ENCODE assay signal across 11 cellular contexts in genomic region chr3:181726351-181727121, GRCh38. TPM values are rescaled to one million over a fixed set of nuclear protein-coding genes. Genes with fewer than 3 reads are reported as not detected.
DNase-seq lines count a peak whose midpoint lies in the region; ATAC-seq and TF ChIP-seq lines count a peak whose summit lies in the region.
"Had no signal": no experiment of that assay in that cellular context is flagged by ENCODE, and none has a peak within 500 bp of the region (broad histone marks: within the 10 kb centered on the region; RNA-seq: fewer than 3 reads in every experiment).

No MANE protein-coding gene starts in this region.

- H3K27ac Mint-ChIP-seq in MCF 10A (ENCODE audit: low read depth, unreplicated experiment) = no peak overlapping the region

- H3K36me3 Mint-ChIP-seq in MCF 10A (ENCODE audit: insufficient read depth, unreplicated experiment) = no peaks in the 10 kb centered on the region

- DNase-seq in breast epithelium (ENCODE audit: low spot score in 2 of 2) (no peak), MCF 10A (ENCODE audit: unreplicated experiment) (no peak), left lung (no peak), tibial nerve (ENCODE audit: low spot score in 2 of 2) (no peak), NCI-H526 treated with DMSO at 0.1 percent for 48 hours (lab: John Stamatoyannopoulos, UW) (no peak), GM03348 (ENCODE audit: low spot score) (no peak)
- DNase-seq: GF-D8, NCI-H1694 treated with DMSO at 0.1 percent for 48 hours had no signal

- H3K27me3 ChIP-seq in breast epithelium (peaks cover 4 to 93% of the 10 kb centered on the region in 2 donors), left lung (peaks cover 80 to 100% of the 10 kb centered on the region in 2 donors), tibial nerve (peaks cover 0 to 92% of the 10 kb centered on the region in 2 donors)

- H3K4me1 Mint-ChIP-seq in MCF 10A (ENCODE audit: insufficient read depth, unreplicated experiment) = peaks cover 6% of the 10 kb centered on the region

- peak in 1 of 2 donors; percentile 58 for TF ChIP-seq EP300 in tibial nerve (IDR thresholded peaks at IDR 0.05)

- H3K27me3 Mint-ChIP-seq in MCF 10A (ENCODE audit: insufficient read depth, unreplicated experiment) = no peaks in the 10 kb centered on the region

- H3K9me3 Mint-ChIP-seq in MCF 10A (ENCODE audit: unreplicated experiment) = no peaks in the 10 kb centered on the region

- WGBS in tibial nerve, 2 donors = 5% methylated on average over 47 of the region's 47 CpGs

- no peak for TF ChIP-seq CTCF in breast epithelium (IDR thresholded peaks at IDR 0.05)
- TF ChIP-seq CTCF in MCF 10A (IDR thresholded peaks at IDR 0.05; ENCODE audit: unreplicated experiment) = no peak
- TF ChIP-seq CTCF in left lung (IDR thresholded peaks at IDR 0.05) = no peak
- peak in 3 of 5 experiments; percentile 9 to 37 (median 20) for TF ChIP-seq CTCF in tibial nerve (IDR thresholded peaks at IDR 0.05)

- BruUV-seq in MCF 10A (replicated peaks; lab: Mats Ljungman, UMichigan) = no TSS peak

- POLR2A ChIA-PET in MCF 10A (lab: Yijun Ruan, JAX) = no interaction called here

- H3K27ac ChIP-seq in breast epithelium (no peak overlapping the region), angular gyrus (ENCODE audit: low read depth, low read length) (peak overlapping the region; percentile 90), left lung (no peak overlapping the region), tibial nerve (peak overlapping the region; percentile 73 to 92 (median 78))

- H3K9me3 ChIP-seq in breast epithelium (no peaks in the 10 kb centered on the region), left lung (no peaks in the 10 kb centered on the region), tibial nerve (no peaks in the 10 kb centered on the region)

- intact Hi-C loops in breast epithelium (cut with DNase I; ENCODE audit: low total_unique reads) = no loop called here
- intact Hi-C loops in MCF 10A (cut with micrococcal nuclease) = no loop called here
- intact Hi-C loops in left lung (cut with DNase I) = no loop called here

- CTCF ChIA-PET in MCF 10A (lab: Yijun Ruan, JAX) = interaction anchor here (0.6 to 1.1 kb wide), 3 partner anchors 18 to 236 kb away, joined by 3 to 4 read pairs (median 3); no protein-coding TSS in a partner anchor

- no peak overlapping the region for H3K4me3 Mint-ChIP-seq in MCF 10A (ENCODE audit: unreplicated experiment)

- no peak for TF ChIP-seq POLR2A in breast epithelium (IDR thresholded peaks at IDR 0.05)
- peak in 1 of 2 donors; percentile 20 for TF ChIP-seq POLR2A in tibial nerve (IDR thresholded peaks at IDR 0.05)

- H3K4me3 ChIP-seq in breast epithelium (peak overlapping the region in 2 of 3 donors; percentile 29 to 56), left lung (peak overlapping the region; percentile 6 to 16), tibial nerve (peak overlapping the region; percentile 30 to 48 (median 41))

- ATAC-seq in left lung (peak; percentile 64), GM21529 (IDR thresholded peaks at IDR 0.05; ENCODE audit: unreplicated experiment) (no peak)

- no peaks in the 10 kb centered on the region for H3K4me1 ChIP-seq in breast epithelium
- H3K4me1 ChIP-seq in left lung = peaks cover 9 to 11% of the 10 kb centered on the region in 2 donors
- H3K4me1 ChIP-seq in tibial nerve = peaks cover 0 to 38% (median 5%) of the 10 kb centered on the region in 4 donors

- H3K36me3 ChIP-seq in breast epithelium (no peaks in the 10 kb centered on the region), left lung (no peaks in the 10 kb centered on the region), tibial nerve (no peaks in the 10 kb centered on the region)

RNA-seq across cellular contexts. Expression of gene SOX2, which starts 14.8 kb away (rescaled TPM):
- total RNA-seq in breast epithelium (under 1 TPM in 2 of 3 donors, not detected in 1; under 0.01 to 0.16 TPM), MCF 10A (2022) (not detected in 2 replicates), left lung (1 to 10 TPM in 1 of 2 donors, not detected in 1; 2.4 TPM), tibial nerve (10 to 100 TPM; 21.3 to 50.5 (median 34.3) TPM)
- total RNA-seq: glomerular endothelial cell had no signal

Comparison
In these comparisons a context has a peak if more than half of its experiments do, and no peak if none do; other contexts are left out.
1. H3K27ac ChIP-seq: peak in angular gyrus (single experiment) and tibial nerve (4 of 4); none in breast epithelium (0 of 2) and left lung (0 of 2).
2. CTCF ChIP-seq: peak in tibial nerve (3 of 5); none in breast epithelium (0 of 3), MCF 10A (single experiment) and left lung (0 of 2).
3. RNA of gene SOX2, which starts 14.8 kb away (total RNA-seq): 21.3 to 50.5 TPM in tibial nerve; 2.4 TPM in left lung, not detected in MCF 10A and under 0.01 to 0.16 TPM in breast epithelium; every median in the first group is over 4 times any median in the second.
4. Peak in every context shown above with its lines, with median percentiles within 50 percentile points of each other: H3K4me3 ChIP-seq.